11 cellular contexts compared by ENCODE assay signal in the genomic region with DNA sequence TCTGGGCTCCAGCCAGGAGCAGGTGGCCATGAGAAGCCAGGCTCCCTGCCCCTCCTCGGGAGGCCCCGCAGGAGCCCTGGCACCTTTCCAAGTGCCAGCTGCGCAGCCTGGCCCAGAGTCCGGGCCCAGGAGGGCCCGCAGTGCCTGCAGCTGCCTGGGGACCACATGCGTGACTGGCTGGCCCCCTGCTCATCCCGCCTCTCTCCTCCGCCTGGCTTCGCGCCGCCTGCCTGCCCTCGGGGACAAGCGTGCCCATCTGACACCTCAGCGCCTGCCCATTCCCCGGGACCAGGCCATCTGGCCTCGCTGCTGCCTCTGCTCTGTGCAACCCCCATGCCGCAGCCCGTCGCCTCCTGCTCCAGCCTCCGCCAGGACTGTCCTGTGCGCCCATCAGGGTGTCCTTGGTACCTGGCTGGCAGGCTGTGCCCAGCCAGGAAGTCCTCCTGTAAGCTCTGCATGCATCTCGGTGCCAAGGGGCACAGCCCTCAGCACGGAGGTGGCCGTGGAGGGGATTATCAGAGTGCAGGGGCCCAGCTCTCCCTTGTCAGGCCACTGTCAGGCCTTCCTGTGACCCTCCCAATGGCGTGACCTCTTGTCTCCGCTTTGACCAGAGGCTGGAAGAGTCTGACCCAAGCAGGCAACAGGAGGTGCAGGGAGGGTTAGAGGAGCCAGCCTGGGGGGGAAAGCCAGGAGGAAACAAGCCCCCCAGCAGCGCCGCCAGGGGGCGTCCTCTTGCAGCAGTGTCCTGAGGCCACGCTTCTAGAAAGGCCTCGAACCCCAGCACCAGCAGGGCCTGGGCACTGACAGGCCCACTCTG. TPM values are rescaled to one million over a fixed set of nuclear protein-coding genes. Genes with fewer than 3 reads are reported as not detected.
DNase-seq lines count a peak whose midpoint lies in the region; ATAC-seq and TF ChIP-seq lines count a peak whose summit lies in the region.
"Had no signal": no experiment of that assay in that cellular context is flagged by ENCODE, and none has a peak within 500 bp of the region (broad histone marks: within the 10 kb centered on the region; RNA-seq: fewer than 3 reads in every experiment).

No MANE protein-coding gene starts in this region.

- POLR2A ChIA-PET in WTC11 (lab: Charles Lee) (interaction anchor here (1.1 kb wide), 1 partner anchor 73 kb away, joined by 3 read pairs; no protein-coding TSS in a partner anchor), GM10248 (lab: Yijun Ruan, JAX) (no interaction called here)

- ATAC-seq in WTC11 (peak; percentile 78), left lung (peak; percentile 2), GM19351 (IDR thresholded peaks at IDR 0.05; ENCODE audit: unreplicated experiment) (no peak), HG02642 (IDR thresholded peaks at IDR 0.05; ENCODE audit: poor library complexity, unreplicated experiment) (no peak)

- DNase-seq in DMS 273 treated with DMSO at 0.1 percent for 48 hours (lab: John Stamatoyannopoulos, UW) (peak; percentile 96), NCI-H1417 treated with DMSO at 0.1 percent for 48 hours (lab: John Stamatoyannopoulos, UW) (peak; percentile 68), WTC11 (ENCODE audit: low spot score) (peak; percentile 76), left lung (peak in 1 of 2 donors; percentile 83), GM10248 (ENCODE audit: extremely low spot score) (no peak), prostate gland (ENCODE audit: low spot score) (no peak)

- H3K9me3 ChIP-seq in left lung: peaks cover 0 to 3% of the 10 kb centered on the region in 2 donors
- H3K9me3 ChIP-seq in prostate gland: no peaks in the 10 kb centered on the region

- H3K4me3 ChIP-seq in left lung (no peak overlapping the region), prostate gland (no peak overlapping the region)

- peaks cover 21% of the 10 kb centered on the region for H3K36me3 Mint-ChIP-seq in WTC11

- H3K27ac ChIP-seq in left lung: no peak overlapping the region
- H3K27ac ChIP-seq in prostate gland: no peak overlapping the region

- CTCF ChIA-PET in WTC11 (lab: Charles Lee) (interaction anchor here (0.7 to 2.0 kb wide), 10 partner anchors 11 to 603 kb away, joined by 3 to 10 read pairs (median 3); no protein-coding TSS in a partner anchor), GM10248 (lab: Yijun Ruan, JAX) (no interaction called here)

- H3K4me1 Mint-ChIP-seq in WTC11: peaks cover 3% of the 10 kb centered on the region

- H3K36me3 ChIP-seq in left lung: peaks cover 0 to 3% of the 10 kb centered on the region in 2 donors
- H3K36me3 ChIP-seq in prostate gland: no peaks in the 10 kb centered on the region

- no peak for TF ChIP-seq POLR2A in prostate gland (IDR thresholded peaks at IDR 0.05)

- TF ChIP-seq CTCF in WTC11 (IDR thresholded peaks at IDR 0.05) (peak; percentile 82), left lung (IDR thresholded peaks at IDR 0.05) (no peak), GM10248 (IDR thresholded peaks at IDR 0.05; ENCODE audit: control extremely low read depth, extremely low read depth, low read depth, missing control alignments) (no peak), prostate gland (IDR thresholded peaks at IDR 0.05) (no peak)

- H3K9me3 Mint-ChIP-seq in WTC11: 0 out of 2 replicates have a peak, but pooled peaks cover 3% of the 10 kb centered on the region

- 69% methylated on average over 24 of the region's 31 CpGs for WGBS in prostate gland

- H3K27ac Mint-ChIP-seq in WTC11: no peak overlapping the region

- intact Hi-C loops in left lung (cut with DNase I): no loop called here
- intact Hi-C loops in prostate gland (cut with DNase I): no loop called here

- H3K4me1 ChIP-seq in left lung (peaks cover 0 to 8% of the 10 kb centered on the region in 2 donors), prostate gland (replicated peaks) (peaks cover 6% of the 10 kb centered on the region)

- no peaks in the 10 kb centered on the region for H3K27me3 Mint-ChIP-seq in WTC11 (ENCODE audit: low read depth)

- H3K4me3 Mint-ChIP-seq in WTC11: no peak overlapping the region

- H3K27me3 ChIP-seq in left lung (no peaks in the 10 kb centered on the region), prostate gland (replicated peaks; ENCODE audit: insufficient read depth) (no peaks in the 10 kb centered on the region)

TF ChIP-seq in WTC11, 78 proteins besides CTCF, POLR2A, EP300 and RAD21:
- TF ChIP-seq TEAD1 (CRISPR knock-in tag; IDR thresholded peaks at IDR 0.05) (0 out of 2 replicates have a peak, but pooled peaks have one; percentile 51), USF1 (CRISPR knock-in tag; IDR thresholded peaks at IDR 0.05) (peak; percentile 15; the same call in 1 of the 2 replicates), ETV6 (CRISPR knock-in tag; IDR thresholded peaks at IDR 0.05) (0 out of 2 replicates have a peak, but pooled peaks have one; percentile 22), NFYB (CRISPR knock-in tag; conservative IDR thresholded peaks at IDR 0.05; ENCODE audit: low read depth) (no peak)

RNA-seq across cellular contexts. Expression of gene TMEM209, which starts 50.5 kb away (rescaled TPM):
- total RNA-seq in WTC11 (2021) (21.0 to 25.8 TPM (median 23.5 TPM) in 3 replicates), left lung (10 to 100 TPM; 19.7 to 23.5 TPM), prostate gland (10 to 100 TPM; 11.9 to 21.5 TPM)

RNA-seq across cellular contexts. Expression of gene SSMEM1, which starts 53.0 kb away (rescaled TPM):
- total RNA-seq in WTC11 (2021): not detected in 3 replicates
- total RNA-seq in left lung: not detected
- total RNA-seq in prostate gland: 1 to 10 TPM in 1 of 2 donors, not detected in 1; 2.0 TPM
- total RNA-seq: activated CD8-positive, alpha-beta memory T cell treated with anti-CD3 and anti-CD28 coated beads for 36 hours; fibroblast of lung; skeletal muscle tissue had no signal

Comparison
In these comparisons a context has a peak if more than half of its experiments do, and no peak if none do; other contexts are left out.
1. DNase-seq: peak in DMS 273 treated with DMSO at 0.1 percent for 48 hours (single experiment), NCI-H1417 treated with DMSO at 0.1 percent for 48 hours (single experiment) and WTC11 (single experiment); none in GM10248 (single experiment) and prostate gland (single experiment).
2. ATAC-seq: peak in WTC11 (single experiment) and left lung (single experiment); none in GM19351 (single experiment) and HG02642 (single experiment).